ENCODE assay signal across 16 cellular contexts in the genomic region with DNA sequence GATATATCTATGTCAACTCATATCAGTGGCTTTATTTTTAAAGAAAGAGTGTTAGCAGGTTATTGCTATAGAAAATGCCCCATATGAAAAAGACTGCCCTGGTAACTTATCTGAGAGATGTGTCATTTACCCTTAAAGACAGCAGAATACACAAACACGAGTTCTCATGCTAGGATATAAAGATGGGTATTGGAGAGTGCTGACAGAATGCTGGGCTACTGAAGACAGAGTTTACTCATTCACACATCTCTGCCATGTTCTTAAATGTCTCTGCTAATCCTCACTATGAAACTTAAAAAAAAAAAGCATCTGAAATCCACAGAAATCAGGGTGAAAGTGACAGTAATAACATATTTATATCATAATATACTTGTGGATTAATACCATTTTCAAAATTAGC.
A peak's percentile ranks its signal among the peaks of the same experiment; 100 is the strongest.
DNase-seq lines count a peak whose midpoint lies in the region; ATAC-seq and TF ChIP-seq lines count a peak whose summit lies in the region.
"Had no signal": no experiment of that assay in that cellular context is flagged by ENCODE, and none has a peak within 500 bp of the region (broad histone marks: within the 10 kb centered on the region; RNA-seq: fewer than 3 reads in every experiment).

No MANE protein-coding gene starts in this region.

- H3K27ac ChIP-seq in CD8-positive, alpha-beta T cell (ENCODE audit: low read depth, low read length): peak overlapping the region; percentile 57
- H3K27ac ChIP-seq in Karpas-422 (ENCODE audit: low read length) (peak overlapping the region; percentile 99), SK-N-SH (ENCODE audit: low read depth in 2 of 2, low read length in 1 of 2) (no peak overlapping the region)
- H3K27ac ChIP-seq: right atrium auricular region, testis had no signal

- H3K4me3 Mint-ChIP-seq in CD8-positive, alpha-beta T cell: peak overlapping the region; percentile 81
- H3K4me3 Mint-ChIP-seq in activated naive CD8-positive, alpha-beta T cell: peak overlapping the region; percentile 85
- H3K4me3 Mint-ChIP-seq in osteocyte (ENCODE audit: unreplicated experiment): no peak overlapping the region

- H4K20me1 ChIP-seq in Karpas-422 (ENCODE audit: insufficient read depth, low read depth, low read length) (no peaks in the 10 kb centered on the region), SK-N-SH (ENCODE audit: insufficient read depth) (no peaks in the 10 kb centered on the region; the same call in 1 of the 2 replicates)

- TF ChIP-seq CTCF in CD8-positive, alpha-beta T cell (IDR thresholded peaks at IDR 0.05): no peak
- TF ChIP-seq CTCF in osteocyte (IDR thresholded peaks at IDR 0.05) (no peak), SK-N-SH (IDR thresholded peaks at IDR 0.05) (no peak)

- H3K36me3 ChIP-seq in CD8-positive, alpha-beta T cell (ENCODE audit: insufficient read depth, low read length): no peaks in the 10 kb centered on the region
- H3K36me3 ChIP-seq in Karpas-422 (ENCODE audit: insufficient read depth, low read length) (no peaks in the 10 kb centered on the region), SK-N-SH (replicated peaks in 1 of 2; ENCODE audit: control insufficient read depth in 1 of 2, insufficient read depth in 2 of 2, low read length in 1 of 2) (no peaks in the 10 kb centered on the region)
- H3K36me3 ChIP-seq: right atrium auricular region had no signal

- H2AFZ ChIP-seq in Karpas-422 (ENCODE audit: low read length): no peak overlapping the region
- no peak overlapping the region for H2AFZ ChIP-seq in SK-N-SH (ENCODE audit: low read depth)

- H3K4me2 ChIP-seq in Karpas-422 (ENCODE audit: low read depth, low read length, poor library complexity, severe bottlenecking) (peak overlapping the region; percentile 81), SK-N-SH (no peak overlapping the region)

- no peaks in the 10 kb centered on the region for H3F3A ChIP-seq in SK-N-SH (replicated peaks; ENCODE audit: insufficient read depth)

- peaks cover 79% of the 10 kb centered on the region for H3K4me1 ChIP-seq in CD8-positive, alpha-beta T cell (ENCODE audit: insufficient read depth, low read length)
- H3K4me1 ChIP-seq in Karpas-422 (ENCODE audit: low read length): peaks cover 90% of the 10 kb centered on the region
- H3K4me1 ChIP-seq in SK-N-SH (ENCODE audit: control insufficient read depth in 1 of 2, insufficient read depth in 2 of 2, low read depth in 1 of 2, low read length in 1 of 2): no peaks in the 10 kb centered on the region; a peak in 1 of 4 replicates
- H3K4me1 ChIP-seq: right atrium auricular region, testis had no signal

- intact Hi-C loops in CD8-positive, alpha-beta T cell (cut with DNase I, micrococcal nuclease): loop anchor here (1.0 to 10.0 kb wide), 3 partner anchors 40 to 268 kb away; partner anchors contain the start of gene EIF4E3 (in 1 of the 2)

- H3K9me2 ChIP-seq in Karpas-422 (replicated peaks; ENCODE audit: insufficient read depth, low read length): no peaks in the 10 kb centered on the region
- no peaks in the 10 kb centered on the region for H3K9me2 ChIP-seq in SK-N-SH

- TF ChIP-seq EP300 in SK-N-SH (IDR thresholded peaks at IDR 0.05; ENCODE audit: borderline replicate concordance in 1 of 2, low read depth in 1 of 2, low read length in 1 of 2): no peak

- peaks cover 92% of the 10 kb centered on the region for H3K4me1 Mint-ChIP-seq in CD8-positive, alpha-beta T cell (ENCODE audit: low read depth)
- peaks cover 96% of the 10 kb centered on the region for H3K4me1 Mint-ChIP-seq in activated naive CD8-positive, alpha-beta T cell (ENCODE audit: low read depth)
- peaks cover 45% of the 10 kb centered on the region for H3K4me1 Mint-ChIP-seq in osteocyte (ENCODE audit: unreplicated experiment)

- no peaks in the 10 kb centered on the region for H3K9me3 ChIP-seq in CD8-positive, alpha-beta T cell (ENCODE audit: low read length)
- H3K9me3 ChIP-seq in Karpas-422 (ENCODE audit: low read length) (no peaks in the 10 kb centered on the region), SK-N-SH (no peaks in the 10 kb centered on the region)
- H3K9me3 ChIP-seq: right atrium auricular region, testis had no signal

- 90% methylated on average over 1 of the region's 1 CpG for WGBS in SK-N-SH (ENCODE audit: low lambda C conversion rate)

- H3K27ac Mint-ChIP-seq in CD8-positive, alpha-beta T cell: peak overlapping the region; percentile 99
- peak overlapping the region; percentile 99 for H3K27ac Mint-ChIP-seq in activated naive CD8-positive, alpha-beta T cell
- H3K27ac Mint-ChIP-seq in osteocyte (ENCODE audit: unreplicated experiment): peak overlapping the region; percentile 82

- POLR2A ChIA-PET in CD8-positive, alpha-beta T cell (lab: Charles Lee): interaction anchor here (0.8 to 8.4 kb wide), 11 partner anchors 10 to 96 kb away, joined by 3 to 79 read pairs (median 4); no protein-coding TSS in a partner anchor
- POLR2A ChIA-PET in SK-N-SH (lab: Yijun Ruan, JAX): no interaction called here

- H3K27me3 Mint-ChIP-seq in CD8-positive, alpha-beta T cell (ENCODE audit: low read depth): no peaks in the 10 kb centered on the region
- no peaks in the 10 kb centered on the region for H3K27me3 Mint-ChIP-seq in activated naive CD8-positive, alpha-beta T cell
- H3K27me3 Mint-ChIP-seq in osteocyte (ENCODE audit: unreplicated experiment): no peaks in the 10 kb centered on the region

- CTCF ChIA-PET in CD8-positive, alpha-beta T cell (lab: Charles Lee): interaction anchor here (0.5 to 2.9 kb wide), 10 partner anchors 10 to 349 kb away, joined by 3 to 22 read pairs (median 3); no protein-coding TSS in a partner anchor
- CTCF ChIA-PET in SK-N-SH (lab: Yijun Ruan, JAX): no interaction called here

- no peaks in the 10 kb centered on the region for H3K9me3 Mint-ChIP-seq in CD8-positive, alpha-beta T cell
- H3K9me3 Mint-ChIP-seq in activated naive CD8-positive, alpha-beta T cell (ENCODE audit: low read depth): peaks cover 5% of the 10 kb centered on the region
- H3K9me3 Mint-ChIP-seq in osteocyte (ENCODE audit: unreplicated experiment): no peaks in the 10 kb centered on the region

- DNase-seq in CD8-positive, alpha-beta T cell: no peak
- DNase-seq in Karpas-422 (peak; percentile 64), osteocyte (ENCODE audit: extremely low spot score, unreplicated experiment) (no peak), NCI-H2171 treated with DMSO at 0.1 percent for 48 hours (lab: John Stamatoyannopoulos, UW) (no peak), SKM-1 (lab: John Stamatoyannopoulos, UW; ENCODE audit: unreplicated experiment) (no peak), SK-N-SH (no peak)
- DNase-seq: C1 segment of cervical spinal cord, EL, NCI-H1436 treated with DMSO at 0.1 percent for 48 hours, NCI-H226, SHP77, T1000, testis had no signal

- ATAC-seq in CD8-positive, alpha-beta T cell: no peak

- H3K36me3 Mint-ChIP-seq in CD8-positive, alpha-beta T cell: peaks cover 24% of the 10 kb centered on the region
- peaks cover 11% of the 10 kb centered on the region for H3K36me3 Mint-ChIP-seq in activated naive CD8-positive, alpha-beta T cell
- H3K36me3 Mint-ChIP-seq in osteocyte (ENCODE audit: unreplicated experiment): peaks cover 6% of the 10 kb centered on the region

- TF ChIP-seq RAD21 in SK-N-SH (IDR thresholded peaks at IDR 0.05; ENCODE audit: low read length): no peak

- H3K27me3 ChIP-seq in CD8-positive, alpha-beta T cell (ENCODE audit: insufficient read depth, low read length): no peaks in the 10 kb centered on the region
- no peaks in the 10 kb centered on the region for H3K27me3 ChIP-seq in Karpas-422 (ENCODE audit: low read length)
- H3K27me3 ChIP-seq in SK-N-SH (ENCODE audit: insufficient read depth): no peaks in the 10 kb centered on the region
- H3K27me3 ChIP-seq: right atrium auricular region, testis had no signal

- peaks cover 100% of the 10 kb centered on the region for H3K79me2 ChIP-seq in Karpas-422 (ENCODE audit: low read length)
- peaks cover 95% of the 10 kb centered on the region for H3K79me2 ChIP-seq in SK-N-SH (ENCODE audit: insufficient read depth)

- peak overlapping the region; percentile 32 for H3K4me3 ChIP-seq in CD8-positive, alpha-beta T cell (ENCODE audit: low read depth, low read length)
- H3K4me3 ChIP-seq in Karpas-422 (ENCODE audit: low read length) (peak overlapping the region; percentile 61), SK-N-SH (ENCODE audit: low read depth in 2 of 2, low read length in 1 of 2) (no peak overlapping the region)
- H3K4me3 ChIP-seq: lung, right atrium auricular region, testis had no signal

- H3K9ac ChIP-seq in Karpas-422 (ENCODE audit: low read length) (peak overlapping the region; percentile 69), SK-N-SH (no peak overlapping the region)

TF ChIP-seq in SK-N-SH, 30 proteins besides CTCF, POLR2A, EP300 and RAD21:
- TF ChIP-seq TCF12 (IDR thresholded peaks at IDR 0.05) (no peak), GABPA (IDR thresholded peaks at IDR 0.05; ENCODE audit: low read depth) (no peak), JUND (IDR thresholded peaks at IDR 0.05) (no peak)

Comparison
In these comparisons a context has a peak if more than half of its experiments do, and no peak if none do; other contexts are left out.
1. H3K27ac ChIP-seq: peak in CD8-positive, alpha-beta T cell (single experiment) and Karpas-422 (single experiment); none in SK-N-SH (0 of 2).
2. H3K4me3 ChIP-seq: peak in CD8-positive, alpha-beta T cell (single experiment) and Karpas-422 (single experiment); none in SK-N-SH (0 of 2).
3. Peak in every context shown above with its lines, with median percentiles within 50 percentile points of each other: H3K27ac Mint-ChIP-seq.